Comparison of ENCODE assay signal across 2 cellular contexts in the genomic region with DNA sequence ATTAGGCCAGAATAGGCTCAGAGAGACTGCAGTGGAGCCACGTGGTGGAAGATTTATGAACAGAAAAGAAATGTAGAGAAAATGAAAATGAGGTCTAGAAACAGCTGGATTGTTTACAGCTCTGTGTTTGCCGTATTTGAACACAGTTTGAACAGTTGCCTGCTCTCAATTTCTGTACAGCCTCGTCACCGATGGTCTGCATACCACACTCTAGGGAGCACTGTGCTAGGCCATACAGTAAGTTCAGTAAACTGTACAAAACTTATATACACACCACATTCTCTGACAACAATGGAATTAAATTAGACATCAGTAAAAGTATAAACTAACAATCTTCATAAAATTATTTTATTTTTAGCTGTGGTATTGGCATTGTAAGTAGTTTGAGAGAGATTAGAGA.
TF ChIP-seq lines count a peak whose summit lies in the region.

No MANE protein-coding gene starts in this region.

TF ChIP-seq in A549, 52 proteins besides CTCF, POLR2A, EP300 and RAD21:
- TF ChIP-seq NPAS2 (CRISPR knock-in tag; IDR thresholded peaks at IDR 0.05; ENCODE audit: borderline replicate concordance) (no peak), JUN (IDR thresholded peaks at IDR 0.05) (no peak), PHF8 (IDR thresholded peaks at IDR 0.05; ENCODE audit: borderline replicate concordance, low read depth) (no peak), EHF (CRISPR knock-in tag; IDR thresholded peaks at IDR 0.05) (no peak), RCOR1 (IDR thresholded peaks at IDR 0.05; ENCODE audit: low read depth, low read length) (no peak), CBX2 (IDR thresholded peaks at IDR 0.05; ENCODE audit: borderline replicate concordance, low read depth) (no peak), JUNB (IDR thresholded peaks at IDR 0.05) (no peak), TP53 (CRISPR knock-in tag; IDR thresholded peaks at IDR 0.05) (no peak), HEYL (CRISPR knock-in tag; IDR thresholded peaks at IDR 0.05) (no peak), HOXA7 (CRISPR knock-in tag; IDR thresholded peaks at IDR 0.05) (no peak), GATA3 (IDR thresholded peaks at IDR 0.05; ENCODE audit: borderline replicate concordance) (no peak)
- TF ChIP-seq, protein P1, sequence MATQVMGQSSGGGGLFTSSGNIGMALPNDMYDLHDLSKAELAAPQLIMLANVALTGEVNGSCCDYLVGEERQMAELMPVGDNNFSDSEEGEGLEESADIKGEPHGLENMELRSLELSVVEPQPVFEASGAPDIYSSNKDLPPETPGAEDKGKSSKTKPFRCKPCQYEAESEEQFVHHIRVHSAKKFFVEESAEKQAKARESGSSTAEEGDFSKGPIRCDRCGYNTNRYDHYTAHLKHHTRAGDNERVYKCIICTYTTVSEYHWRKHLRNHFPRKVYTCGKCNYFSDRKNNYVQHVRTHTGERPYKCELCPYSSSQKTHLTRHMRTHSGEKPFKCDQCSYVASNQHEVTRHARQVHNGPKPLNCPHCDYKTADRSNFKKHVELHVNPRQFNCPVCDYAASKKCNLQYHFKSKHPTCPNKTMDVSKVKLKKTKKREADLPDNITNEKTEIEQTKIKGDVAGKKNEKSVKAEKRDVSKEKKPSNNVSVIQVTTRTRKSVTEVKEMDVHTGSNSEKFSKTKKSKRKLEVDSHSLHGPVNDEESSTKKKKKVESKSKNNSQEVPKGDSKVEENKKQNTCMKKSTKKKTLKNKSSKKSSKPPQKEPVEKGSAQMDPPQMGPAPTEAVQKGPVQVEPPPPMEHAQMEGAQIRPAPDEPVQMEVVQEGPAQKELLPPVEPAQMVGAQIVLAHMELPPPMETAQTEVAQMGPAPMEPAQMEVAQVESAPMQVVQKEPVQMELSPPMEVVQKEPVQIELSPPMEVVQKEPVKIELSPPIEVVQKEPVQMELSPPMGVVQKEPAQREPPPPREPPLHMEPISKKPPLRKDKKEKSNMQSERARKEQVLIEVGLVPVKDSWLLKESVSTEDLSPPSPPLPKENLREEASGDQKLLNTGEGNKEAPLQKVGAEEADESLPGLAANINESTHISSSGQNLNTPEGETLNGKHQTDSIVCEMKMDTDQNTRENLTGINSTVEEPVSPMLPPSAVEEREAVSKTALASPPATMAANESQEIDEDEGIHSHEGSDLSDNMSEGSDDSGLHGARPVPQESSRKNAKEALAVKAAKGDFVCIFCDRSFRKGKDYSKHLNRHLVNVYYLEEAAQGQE (IDR thresholded peaks at IDR 0.05), result no peak
- TF ChIP-seq, protein P2, sequence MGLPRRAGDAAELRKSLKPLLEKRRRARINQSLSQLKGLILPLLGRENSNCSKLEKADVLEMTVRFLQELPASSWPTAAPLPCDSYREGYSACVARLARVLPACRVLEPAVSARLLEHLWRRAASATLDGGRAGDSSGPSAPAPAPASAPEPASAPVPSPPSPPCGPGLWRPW (IDR thresholded peaks at IDR 0.05), result no peak
- TF ChIP-seq, protein P3, sequence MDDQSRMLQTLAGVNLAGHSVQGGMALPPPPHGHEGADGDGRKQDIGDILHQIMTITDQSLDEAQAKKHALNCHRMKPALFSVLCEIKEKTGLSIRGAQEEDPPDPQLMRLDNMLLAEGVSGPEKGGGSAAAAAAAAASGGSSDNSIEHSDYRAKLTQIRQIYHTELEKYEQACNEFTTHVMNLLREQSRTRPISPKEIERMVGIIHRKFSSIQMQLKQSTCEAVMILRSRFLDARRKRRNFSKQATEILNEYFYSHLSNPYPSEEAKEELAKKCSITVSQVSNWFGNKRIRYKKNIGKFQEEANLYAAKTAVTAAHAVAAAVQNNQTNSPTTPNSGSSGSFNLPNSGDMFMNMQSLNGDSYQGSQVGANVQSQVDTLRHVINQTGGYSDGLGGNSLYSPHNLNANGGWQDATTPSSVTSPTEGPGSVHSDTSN (IDR thresholded peaks at IDR 0.05), result no peak
- TF ChIP-seq, protein P4, sequence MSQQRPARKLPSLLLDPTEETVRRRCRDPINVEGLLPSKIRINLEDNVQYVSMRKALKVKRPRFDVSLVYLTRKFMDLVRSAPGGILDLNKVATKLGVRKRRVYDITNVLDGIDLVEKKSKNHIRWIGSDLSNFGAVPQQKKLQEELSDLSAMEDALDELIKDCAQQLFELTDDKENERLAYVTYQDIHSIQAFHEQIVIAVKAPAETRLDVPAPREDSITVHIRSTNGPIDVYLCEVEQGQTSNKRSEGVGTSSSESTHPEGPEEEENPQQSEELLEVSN (IDR thresholded peaks at IDR 0.05; ENCODE audit: borderline replicate concordance, low read depth), result no peak
- TF ChIP-seq, protein P5, sequence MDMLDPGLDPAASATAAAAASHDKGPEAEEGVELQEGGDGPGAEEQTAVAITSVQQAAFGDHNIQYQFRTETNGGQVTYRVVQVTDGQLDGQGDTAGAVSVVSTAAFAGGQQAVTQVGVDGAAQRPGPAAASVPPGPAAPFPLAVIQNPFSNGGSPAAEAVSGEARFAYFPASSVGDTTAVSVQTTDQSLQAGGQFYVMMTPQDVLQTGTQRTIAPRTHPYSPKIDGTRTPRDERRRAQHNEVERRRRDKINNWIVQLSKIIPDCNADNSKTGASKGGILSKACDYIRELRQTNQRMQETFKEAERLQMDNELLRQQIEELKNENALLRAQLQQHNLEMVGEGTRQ (IDR thresholded peaks at IDR 0.05), result no peak
- TF ChIP-seq, protein P6, sequence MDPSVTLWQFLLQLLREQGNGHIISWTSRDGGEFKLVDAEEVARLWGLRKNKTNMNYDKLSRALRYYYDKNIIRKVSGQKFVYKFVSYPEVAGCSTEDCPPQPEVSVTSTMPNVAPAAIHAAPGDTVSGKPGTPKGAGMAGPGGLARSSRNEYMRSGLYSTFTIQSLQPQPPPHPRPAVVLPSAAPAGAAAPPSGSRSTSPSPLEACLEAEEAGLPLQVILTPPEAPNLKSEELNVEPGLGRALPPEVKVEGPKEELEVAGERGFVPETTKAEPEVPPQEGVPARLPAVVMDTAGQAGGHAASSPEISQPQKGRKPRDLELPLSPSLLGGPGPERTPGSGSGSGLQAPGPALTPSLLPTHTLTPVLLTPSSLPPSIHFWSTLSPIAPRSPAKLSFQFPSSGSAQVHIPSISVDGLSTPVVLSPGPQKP (IDR thresholded peaks at IDR 0.05; ENCODE audit: low read depth, low read length), result no peak

TF ChIP-seq in HepG2, 621 proteins besides CTCF, POLR2A, EP300 and RAD21:
- TF ChIP-seq TEAD3 (CRISPR knock-in tag; optimal IDR thresholded peaks at IDR 0.05; ENCODE audit: borderline replicate concordance), result peak; percentile 92
- TF ChIP-seq ZNF556 (CRISPR knock-in tag; IDR thresholded peaks at IDR 0.05; ENCODE audit: borderline replicate concordance), result no peak
- TF ChIP-seq ZNF446 (CRISPR knock-in tag; IDR thresholded peaks at IDR 0.05), result no peak
- TF ChIP-seq CCDC6 (CRISPR knock-in tag; IDR thresholded peaks at IDR 0.05), result no peak
